ENCODE assay signal across 1 cellular context in genomic region chr12:64618953-64619590, GRCh38.
TF ChIP-seq lines count a peak whose summit lies in the region.

No MANE protein-coding gene starts in this region.

TF ChIP-seq in GM12878, 131 proteins besides CTCF, POLR2A, EP300 and RAD21 (continued from another document):
- TF ChIP-seq E2F8 (IDR thresholded peaks at IDR 0.05; ENCODE audit: low read depth, partially characterized antibody) (peak; percentile 24), CUX1 (IDR thresholded peaks at IDR 0.05; ENCODE audit: insufficient replicate concordance, low read depth, low read length) (peak; percentile 57), USF1 (IDR thresholded peaks at IDR 0.05; ENCODE audit: borderline replicate concordance, extremely low read length, insufficient read depth, low read depth, low read length) (no peak), BHLHE40 (IDR thresholded peaks at IDR 0.05; ENCODE audit: borderline replicate concordance in 1 of 2, low read depth in 2 of 2, low read length in 1 of 2) (peak; percentile 17 to 25; a peak in 1 of 4 replicates), ATF7 (IDR thresholded peaks at IDR 0.05; ENCODE audit: low read depth) (peak; percentile 83), RELB (IDR thresholded peaks at IDR 0.05; ENCODE audit: low read depth) (peak; percentile 81; the same call in 1 of the 2 replicates), SREBF2 (IDR thresholded peaks at IDR 0.05; ENCODE audit: low read length) (no peak), TAF1 (IDR thresholded peaks at IDR 0.05; ENCODE audit: borderline replicate concordance, low read depth, low read length) (0 out of 2 replicates have a peak, but pooled peaks have one; percentile 11), EZH2 (IDR thresholded peaks at IDR 0.05; ENCODE audit: borderline replicate concordance, control insufficient read depth, low read depth, low read length) (no peak), PKNOX1 (IDR thresholded peaks at IDR 0.05) (no peak), PML (IDR thresholded peaks at IDR 0.05; ENCODE audit: low read length) (0 out of 2 replicates have a peak, but pooled peaks have one; percentile 17), CREB1 (IDR thresholded peaks at IDR 0.05; ENCODE audit: low read depth) (0 out of 2 replicates have a peak, but pooled peaks have one; percentile 10), NBN (IDR thresholded peaks at IDR 0.05) (peak; percentile 10; the same call in 1 of the 2 replicates), PAX8 (IDR thresholded peaks at IDR 0.05) (no peak), IKZF1 (conservative IDR thresholded peaks at IDR 0.05) (peak; percentile 85), SIN3A (IDR thresholded peaks at IDR 0.05; ENCODE audit: low read depth, low read length) (no peak), NRF1 (conservative IDR thresholded peaks at IDR 0.05; ENCODE audit: low read depth, low read length) (no peak), GABPA (IDR thresholded peaks at IDR 0.05; ENCODE audit: low read depth) (no peak), MEF2B (IDR thresholded peaks at IDR 0.05; ENCODE audit: partially characterized antibody, poor library complexity, severe bottlenecking) (peak; percentile 23), SPI1 (IDR thresholded peaks at IDR 0.05; ENCODE audit: borderline replicate concordance, insufficient read depth, low read depth, low read length) (peak; percentile 79), CBX5 (IDR thresholded peaks at IDR 0.05; ENCODE audit: low read depth) (peak; percentile 78; the same call in 1 of the 2 replicates), TCF12 (IDR thresholded peaks at IDR 0.05; ENCODE audit: low read depth, low read length) (no peak), BACH1 (IDR thresholded peaks at IDR 0.05; ENCODE audit: borderline replicate concordance) (no peak; the same call in 1 of the 2 replicates), NKRF (conservative IDR thresholded peaks at IDR 0.05) (no peak), IKZF2 (IDR thresholded peaks at IDR 0.05) (peak; percentile 86 to 89), NR2C2 (IDR thresholded peaks at IDR 0.05; ENCODE audit: borderline replicate concordance, control insufficient read depth, insufficient read length, low read depth) (no peak), MYB (IDR thresholded peaks at IDR 0.05; ENCODE audit: borderline replicate concordance, low read depth, low read length) (no peak), HDAC2 (IDR thresholded peaks at IDR 0.05) (no peak), FOXK2 (IDR thresholded peaks at IDR 0.05) (no peak), ATF2 (IDR thresholded peaks at IDR 0.05; ENCODE audit: low read length) (peak; percentile 69), ZNF24 (IDR thresholded peaks at IDR 0.05) (0 out of 2 replicates have a peak, but pooled peaks have one; percentile 37), DPF2 (IDR thresholded peaks at IDR 0.05) (peak; percentile 47; the same call in 1 of the 2 replicates), ZNF384 (IDR thresholded peaks at IDR 0.05; ENCODE audit: borderline replicate concordance, low read depth, low read length) (peak; percentile 92), MTA2 (IDR thresholded peaks at IDR 0.05; ENCODE audit: low read depth) (peak; percentile 58), SRF (IDR thresholded peaks at IDR 0.05; ENCODE audit: low read depth in 2 of 2, low read length in 2 of 2) (0 out of 4 replicates have a peak, but pooled peaks of 1 of the 2 experiments have one; percentile 17), EED (IDR thresholded peaks at IDR 0.05; ENCODE audit: low read depth) (peak; percentile 80), MEF2A (IDR thresholded peaks at IDR 0.05; ENCODE audit: insufficient read depth, low read depth, low read length) (0 out of 2 replicates have a peak, but pooled peaks have one; percentile 13), NFIC (IDR thresholded peaks at IDR 0.05; ENCODE audit: low read depth, low read length) (peak; percentile 42; the same call in 1 of the 2 replicates), IRF4 (IDR thresholded peaks at IDR 0.05; ENCODE audit: low read depth, low read length) (0 out of 2 replicates have a peak, but pooled peaks have one; percentile 6), STAT3 (IDR thresholded peaks at IDR 0.05; ENCODE audit: low read depth, low read length) (no peak)
TF ChIP-seq in GM12878: peak in this region for 30.
